In the genomic region with DNA sequence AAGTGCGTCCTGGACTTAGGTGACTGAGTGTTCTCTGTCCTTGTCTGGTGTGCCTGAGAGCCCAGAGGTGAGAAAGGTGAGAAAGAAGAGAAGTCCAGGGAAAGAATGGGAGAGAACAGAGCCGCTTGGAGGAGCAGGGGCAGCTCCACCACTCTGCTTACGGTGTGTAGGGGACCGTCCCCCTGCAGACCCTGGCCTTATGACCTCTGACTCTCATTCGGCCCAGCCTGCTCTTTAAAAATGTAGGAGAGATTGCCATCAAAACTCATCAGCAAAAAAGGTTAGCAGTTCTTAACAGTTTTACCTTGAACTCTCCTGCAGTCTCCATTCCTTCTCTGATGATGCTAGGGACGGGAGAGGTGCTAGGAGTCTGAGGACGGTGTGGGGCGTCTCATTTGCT, we compare ENCODE assay signal across 11 cellular contexts. TPM values are rescaled to one million over a fixed set of nuclear protein-coding genes. Genes with fewer than 3 reads are reported as not detected.
DNase-seq lines count a peak whose midpoint lies in the region; ATAC-seq, FAIRE-seq and TF ChIP-seq lines count a peak whose summit lies in the region.
"Had no signal": no experiment of that assay in that cellular context is flagged by ENCODE, and none has a peak within 500 bp of the region (broad histone marks: within the 10 kb centered on the region; RNA-seq: fewer than 3 reads in every experiment).

No MANE protein-coding gene starts in this region.

- WGBS in SK-N-SH (ENCODE audit: low lambda C conversion rate): 94% methylated on average over 8 of the region's 8 CpGs
- WGBS in gastroesophageal sphincter (ENCODE audit: low coverage in 1 of 2), 2 donors: 82 to 86% methylated on average over 7 of the region's 8 CpGs

- H3K27me3 Mint-ChIP-seq in effector memory CD8-positive, alpha-beta T cell: no peaks in the 10 kb centered on the region
- no peaks in the 10 kb centered on the region for H3K27me3 Mint-ChIP-seq in progenitor cell of endocrine pancreas

- no TSS peak for BruUV-seq in OCI-LY7 (replicated peaks; lab: Mats Ljungman, UMichigan)

- H3K4me1 ChIP-seq in SK-N-SH (ENCODE audit: control insufficient read depth in 1 of 2, insufficient read depth in 2 of 2, low read depth in 1 of 2, low read length in 1 of 2) (peaks cover 11 to 27% of the 10 kb centered on the region in 2 experiments; a peak in 3 of 4 replicates), OCI-LY7 (ENCODE audit: insufficient read depth, low read length, poor library complexity, severe bottlenecking) (peaks cover 16% of the 10 kb centered on the region), gastroesophageal sphincter (peaks cover 0 to 28% (median 13%) of the 10 kb centered on the region in 3 donors)

- H3K27ac ChIP-seq in SK-N-SH (ENCODE audit: low read depth in 2 of 2, low read length in 1 of 2): no peak overlapping the region
- no peak overlapping the region for H3K27ac ChIP-seq in OCI-LY7 (ENCODE audit: low read depth, low read length, poor library complexity, severe bottlenecking)
- no peak overlapping the region for H3K27ac ChIP-seq in gastroesophageal sphincter
- H3K27ac ChIP-seq: 22Rv1 had no signal

- TF ChIP-seq CTCF in SK-N-SH (IDR thresholded peaks at IDR 0.05) (no peak), OCI-LY7 (conservative IDR thresholded peaks at IDR 0.05; ENCODE audit: low read length) (no peak), progenitor cell of endocrine pancreas (IDR thresholded peaks at IDR 0.05; ENCODE audit: unreplicated experiment) (no peak), gastroesophageal sphincter (IDR thresholded peaks at IDR 0.05) (no peak)

- H2AFZ ChIP-seq in SK-N-SH (ENCODE audit: low read depth): no peak overlapping the region
- H2AFZ ChIP-seq in OCI-LY7 (ENCODE audit: low read length): no peak overlapping the region

- H3K9me3 ChIP-seq in SK-N-SH (no peaks in the 10 kb centered on the region), OCI-LY7 (ENCODE audit: low read length) (no peaks in the 10 kb centered on the region), gastroesophageal sphincter (no peaks in the 10 kb centered on the region)

- no peaks in the 10 kb centered on the region for H3K9me3 Mint-ChIP-seq in effector memory CD8-positive, alpha-beta T cell
- H3K9me3 Mint-ChIP-seq in progenitor cell of endocrine pancreas (ENCODE audit: low read depth): no peaks in the 10 kb centered on the region

- H3F3A ChIP-seq in SK-N-SH (replicated peaks; ENCODE audit: insufficient read depth): no peaks in the 10 kb centered on the region

- TF ChIP-seq POLR2A in gastroesophageal sphincter (IDR thresholded peaks at IDR 0.05): no peak

- H3K27me3 ChIP-seq in SK-N-SH (ENCODE audit: insufficient read depth) (no peaks in the 10 kb centered on the region), gastroesophageal sphincter (peaks cover 5% of the 10 kb centered on the region)

- peak overlapping the region; percentile 76 to 97 for H3K4me3 Mint-ChIP-seq in effector memory CD8-positive, alpha-beta T cell
- peak overlapping the region; percentile 93 for H3K4me3 Mint-ChIP-seq in progenitor cell of endocrine pancreas (ENCODE audit: low read depth)

- H3K4me1 Mint-ChIP-seq in effector memory CD8-positive, alpha-beta T cell (ENCODE audit: low read depth in 2 of 2): peaks cover 55 to 58% of the 10 kb centered on the region in 2 donors
- H3K4me1 Mint-ChIP-seq in progenitor cell of endocrine pancreas (ENCODE audit: low read depth): peaks cover 28% of the 10 kb centered on the region

- FAIRE-seq in HTR-8/SVneo (lab: Jason Lieb, UNC): no peak
- FAIRE-seq: RCC 7860 had no signal

- DNase-seq in SK-N-SH: no peak
- DNase-seq in OCI-LY7 (ENCODE audit: low spot score): no peak
- no peak for DNase-seq in effector memory CD8-positive, alpha-beta T cell
- DNase-seq in progenitor cell of endocrine pancreas (ENCODE audit: low spot score, unreplicated experiment): no peak
- no peak for DNase-seq in HTR-8/SVneo (ENCODE audit: insufficient read length, low spot score)
- DNase-seq in HuH-7 (ENCODE audit: low spot score): no peak

- TF ChIP-seq RAD21 in SK-N-SH (IDR thresholded peaks at IDR 0.05; ENCODE audit: low read length): no peak

- H3K9me2 ChIP-seq in SK-N-SH (no peaks in the 10 kb centered on the region), OCI-LY7 (ENCODE audit: insufficient read depth, low read length) (no peaks in the 10 kb centered on the region)

- H4K20me1 ChIP-seq in SK-N-SH (ENCODE audit: insufficient read depth) (peaks cover 56% of the 10 kb centered on the region), OCI-LY7 (ENCODE audit: insufficient read depth, low read length) (no peaks in the 10 kb centered on the region; the same call in 1 of the 2 replicates)

- peaks cover 46% of the 10 kb centered on the region for H3K36me3 Mint-ChIP-seq in effector memory CD8-positive, alpha-beta T cell (ENCODE audit: insufficient read depth)
- H3K36me3 Mint-ChIP-seq in progenitor cell of endocrine pancreas (ENCODE audit: insufficient read depth): no peaks in the 10 kb centered on the region

- peak overlapping the region; percentile 83; the same call in 1 of the 2 replicates for H3K9ac ChIP-seq in SK-N-SH

- ATAC-seq in SK-N-SH treated with all-trans-retinoic acid at 6 μM for 48 hours (no peak), gastroesophageal sphincter (no peak)
- no peak for ATAC-seq in effector memory CD8-positive, alpha-beta T cell (replicated peaks)
- ATAC-seq: esophagus mucosa had no signal

- H3K4me3 ChIP-seq in SK-N-SH (ENCODE audit: low read depth in 2 of 2, low read length in 1 of 2) (peak overlapping the region in 1 of 2 experiments; percentile 90; a peak in 1 of 4 replicates), OCI-LY7 (ENCODE audit: low read depth, low read length, poor library complexity, severe bottlenecking) (no peak overlapping the region), gastroesophageal sphincter (no peak overlapping the region)

- no peaks in the 10 kb centered on the region for H3K36me3 ChIP-seq in SK-N-SH (replicated peaks in 1 of 2; ENCODE audit: control insufficient read depth in 1 of 2, insufficient read depth in 2 of 2, low read length in 1 of 2)
- no peaks in the 10 kb centered on the region for H3K36me3 ChIP-seq in OCI-LY7 (ENCODE audit: insufficient read depth, low read length)
- no peaks in the 10 kb centered on the region for H3K36me3 ChIP-seq in gastroesophageal sphincter

- TF ChIP-seq EP300 in SK-N-SH (IDR thresholded peaks at IDR 0.05; ENCODE audit: borderline replicate concordance in 1 of 2, low read depth in 1 of 2, low read length in 1 of 2) (no peak), gastroesophageal sphincter (IDR thresholded peaks at IDR 0.05) (no peak)

- POLR2A ChIA-PET in SK-N-SH (lab: Yijun Ruan, JAX): no interaction called here
- POLR2A ChIA-PET in OCI-LY7 (lab: Charles Lee): no interaction called here

- peak overlapping the region; percentile 99 for H3K4me2 ChIP-seq in SK-N-SH
- peak overlapping the region; percentile 90; the same call in 1 of the 2 replicates for H3K4me2 ChIP-seq in OCI-LY7 (ENCODE audit: low read length)

- intact Hi-C loops in OCI-LY7 (cut with micrococcal nuclease; ENCODE audit: unreplicated experiment): no loop called here

- CTCF ChIA-PET in SK-N-SH (lab: Yijun Ruan, JAX): no interaction called here
- CTCF ChIA-PET in OCI-LY7 (lab: Charles Lee; ENCODE audit: unreplicated experiment): no interaction called here

- peaks cover 61% of the 10 kb centered on the region for H3K79me2 ChIP-seq in SK-N-SH (ENCODE audit: insufficient read depth)
- H3K79me2 ChIP-seq in OCI-LY7 (ENCODE audit: insufficient read depth, low read depth, low read length): peaks cover 10% of the 10 kb centered on the region; the same call in 1 of the 2 replicates

- H3K27ac Mint-ChIP-seq in effector memory CD8-positive, alpha-beta T cell: peak overlapping the region; percentile 97
- H3K27ac Mint-ChIP-seq in progenitor cell of endocrine pancreas: peak overlapping the region; percentile 98

TF ChIP-seq in SK-N-SH, 30 proteins besides CTCF, POLR2A, EP300 and RAD21 (continues in another document):
- TF ChIP-seq YY1 (IDR thresholded peaks at IDR 0.05; ENCODE audit: low read depth): no peak
- TF ChIP-seq RXRA (IDR thresholded peaks at IDR 0.05; ENCODE audit: borderline replicate concordance, low read depth): no peak
- TF ChIP-seq NRF1 (IDR thresholded peaks at IDR 0.05; ENCODE audit: low read depth, low read length): no peak
- no peak for TF ChIP-seq TEAD4 (IDR thresholded peaks at IDR 0.05; ENCODE audit: borderline replicate concordance, insufficient read depth)
- no peak for TF ChIP-seq CHD2 (IDR thresholded peaks at IDR 0.05; ENCODE audit: low read length, partially characterized antibody)
- no peak for TF ChIP-seq RFX5 (IDR thresholded peaks at IDR 0.05; ENCODE audit: low read length)
- no peak for TF ChIP-seq MEF2A (IDR thresholded peaks at IDR 0.05; ENCODE audit: borderline replicate concordance, low read depth)
- TF ChIP-seq, protein P1, sequence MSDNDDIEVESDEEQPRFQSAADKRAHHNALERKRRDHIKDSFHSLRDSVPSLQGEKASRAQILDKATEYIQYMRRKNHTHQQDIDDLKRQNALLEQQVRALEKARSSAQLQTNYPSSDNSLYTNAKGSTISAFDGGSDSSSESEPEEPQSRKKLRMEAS (IDR thresholded peaks at IDR 0.05; ENCODE audit: low read depth): no peak
- TF ChIP-seq FOSL2 (IDR thresholded peaks at IDR 0.05; ENCODE audit: borderline replicate concordance, low read depth): no peak
- no peak for TF ChIP-seq ELF1 (IDR thresholded peaks at IDR 0.05)

TF ChIP-seq in SK-N-SH treated with all-trans-retinoic acid at 6 μM for 48 hours, 23 proteins besides CTCF, POLR2A, EP300 and RAD21 (continues in another document):
- TF ChIP-seq TOX (CRISPR knock-in tag; IDR thresholded peaks at IDR 0.05; ENCODE audit: borderline replicate concordance): no peak
- TF ChIP-seq, protein P2, sequence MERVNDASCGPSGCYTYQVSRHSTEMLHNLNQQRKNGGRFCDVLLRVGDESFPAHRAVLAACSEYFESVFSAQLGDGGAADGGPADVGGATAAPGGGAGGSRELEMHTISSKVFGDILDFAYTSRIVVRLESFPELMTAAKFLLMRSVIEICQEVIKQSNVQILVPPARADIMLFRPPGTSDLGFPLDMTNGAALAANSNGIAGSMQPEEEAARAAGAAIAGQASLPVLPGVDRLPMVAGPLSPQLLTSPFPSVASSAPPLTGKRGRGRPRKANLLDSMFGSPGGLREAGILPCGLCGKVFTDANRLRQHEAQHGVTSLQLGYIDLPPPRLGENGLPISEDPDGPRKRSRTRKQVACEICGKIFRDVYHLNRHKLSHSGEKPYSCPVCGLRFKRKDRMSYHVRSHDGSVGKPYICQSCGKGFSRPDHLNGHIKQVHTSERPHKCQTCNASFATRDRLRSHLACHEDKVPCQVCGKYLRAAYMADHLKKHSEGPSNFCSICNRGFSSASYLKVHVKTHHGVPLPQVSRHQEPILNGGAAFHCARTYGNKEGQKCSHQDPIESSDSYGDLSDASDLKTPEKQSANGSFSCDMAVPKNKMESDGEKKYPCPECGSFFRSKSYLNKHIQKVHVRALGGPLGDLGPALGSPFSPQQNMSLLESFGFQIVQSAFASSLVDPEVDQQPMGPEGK (CRISPR knock-in tag; IDR thresholded peaks at IDR 0.05; ENCODE audit: borderline replicate concordance): no peak
- TF ChIP-seq ZFP3 (CRISPR knock-in tag; IDR thresholded peaks at IDR 0.05): no peak

RNA-seq across cellular contexts. Expression of a gene that starts 2.0 kb away (rescaled TPM):
- 19.5 and 29.5 TPM in 2 replicates for polyA plus RNA-seq in SK-N-SH (2012; rRNA removed)
- polyA plus RNA-seq in SK-N-SH (2012; cell fraction: cytosol; rRNA removed): 28.2 and 28.3 TPM in 2 replicates
- polyA plus RNA-seq in SK-N-SH (2012; cell fraction: nucleus; rRNA removed): 13.8 and 24.6 TPM in 2 replicates
- total RNA-seq in OCI-LY7 (2014; rRNA removed; shearing (Covaris generic)): 7.1 and 8.0 TPM in 2 replicates
- total RNA-seq in OCI-LY7 (2022) (11.9 and 12.5 TPM in 2 replicates), progenitor cell of endocrine pancreas (33.9 and 35.6 TPM in 2 replicates), gastroesophageal sphincter (10 to 100 TPM; 26.8 to 38.3 (median 29.3) TPM)
